ENCODE assay signal across 20 cellular contexts in the genomic region with DNA sequence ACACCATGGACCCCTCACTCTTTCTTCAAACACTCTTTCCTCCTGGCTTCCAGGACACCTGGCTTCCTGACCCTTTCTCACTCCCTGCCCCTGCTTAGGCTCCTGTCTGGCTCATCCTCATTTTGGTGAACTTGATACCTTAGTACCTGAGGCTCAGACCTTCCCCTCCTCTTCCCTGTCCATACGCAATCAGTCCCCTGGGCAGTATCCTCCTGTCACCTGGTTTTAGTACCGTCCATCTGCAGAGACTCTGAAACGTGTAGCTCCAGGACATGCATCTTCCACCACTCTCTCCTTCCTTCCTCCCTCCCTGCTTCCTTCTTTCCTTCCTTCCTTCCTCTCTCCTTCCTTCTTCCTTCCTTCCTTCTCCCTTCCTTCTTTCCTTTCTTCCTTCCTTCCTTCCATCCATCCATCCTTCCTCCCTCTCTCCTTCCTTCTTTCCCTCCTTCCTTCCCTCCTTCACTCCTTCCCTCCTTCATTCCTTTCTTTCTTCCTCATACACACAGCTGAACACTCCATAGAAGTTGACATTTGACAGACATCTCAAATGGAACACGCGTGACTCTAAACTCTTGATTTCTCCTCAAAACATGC.
"Had no signal": no experiment of that assay in that cellular context is flagged by ENCODE, and none has a peak within 500 bp of the region (broad histone marks: within the 10 kb centered on the region; RNA-seq: fewer than 3 reads in every experiment).

No MANE protein-coding gene starts in this region.

- DNase-seq: islet precursor cell; left ventricle myocardium inferior; naive thymus-derived CD8-positive, alpha-beta T cell; occipital lobe; small intestine; stimulated activated CD4-positive, alpha-beta T cell treated with anti-CD3 and anti-CD28 coated beads, Interleukin-1b, Interleukin-23, amount 100 ng/mL, for 48 hours; stimulated activated CD4-positive, alpha-beta T cell treated with anti-CD3 and anti-CD28 coated beads, Interleukin-2, amount 100 ng/mL, for 48 hours; stimulated activated CD4-positive, alpha-beta T cell treated with anti-CD3 and anti-CD28 coated beads, Interleukin-4, amount 100 ng/mL, for 4 hours; stimulated activated CD8-positive, alpha-beta memory T cell treated with anti-CD3 and anti-CD28 coated beads, Interleukin-4, amount 100 ng/mL, for 48 hours; stimulated activated naive CD4-positive, alpha-beta T cell treated with Interleukin-2 at 50 U/mL for 16 hours; stimulated activated naive CD8-positive, alpha-beta T cell treated with anti-CD3 and anti-CD28 coated beads, Interleukin-15, amount 100 ng/mL, for 72 hours; substantia nigra; uterus had no signal

- H3K4me1 ChIP-seq: left ventricle myocardium inferior, parathyroid adenoma, right atrium auricular region, tibial nerve, uterus had no signal

- H3K27me3 ChIP-seq: right atrium auricular region, uterus had no signal

- H3K9me3 ChIP-seq: left ventricle myocardium inferior, neutrophil, right atrium auricular region, sigmoid colon, tibial nerve, uterus had no signal

- ATAC-seq: naive thymus-derived CD8-positive, alpha-beta T cell; stimulated activated naive CD8-positive, alpha-beta T cell treated with anti-CD3 and anti-CD28 coated beads, Interleukin-15, amount 100 ng/mL, for 72 hours had no signal

- H2AFZ ChIP-seq: hepatocyte, parathyroid adenoma had no signal

- H3K9ac ChIP-seq: parathyroid adenoma had no signal

- FAIRE-seq: small intestine had no signal

- H3K4me2 ChIP-seq: hepatocyte had no signal

- H3K79me2 ChIP-seq: hepatocyte, parathyroid adenoma had no signal

- H3K27ac ChIP-seq: hepatocyte, left ventricle myocardium inferior, neutrophil, parathyroid adenoma, right atrium auricular region, sigmoid colon, tibial nerve, uterus had no signal

- H3K4me3 ChIP-seq: hepatocyte, left ventricle myocardium inferior, lung, right atrium auricular region, sigmoid colon, tibial nerve, uterus had no signal

- H3K36me3 ChIP-seq: left ventricle myocardium inferior, neutrophil, right atrium auricular region, sigmoid colon, tibial nerve, uterus had no signal
